8 cellular contexts compared by ENCODE assay signal in the genomic region with DNA sequence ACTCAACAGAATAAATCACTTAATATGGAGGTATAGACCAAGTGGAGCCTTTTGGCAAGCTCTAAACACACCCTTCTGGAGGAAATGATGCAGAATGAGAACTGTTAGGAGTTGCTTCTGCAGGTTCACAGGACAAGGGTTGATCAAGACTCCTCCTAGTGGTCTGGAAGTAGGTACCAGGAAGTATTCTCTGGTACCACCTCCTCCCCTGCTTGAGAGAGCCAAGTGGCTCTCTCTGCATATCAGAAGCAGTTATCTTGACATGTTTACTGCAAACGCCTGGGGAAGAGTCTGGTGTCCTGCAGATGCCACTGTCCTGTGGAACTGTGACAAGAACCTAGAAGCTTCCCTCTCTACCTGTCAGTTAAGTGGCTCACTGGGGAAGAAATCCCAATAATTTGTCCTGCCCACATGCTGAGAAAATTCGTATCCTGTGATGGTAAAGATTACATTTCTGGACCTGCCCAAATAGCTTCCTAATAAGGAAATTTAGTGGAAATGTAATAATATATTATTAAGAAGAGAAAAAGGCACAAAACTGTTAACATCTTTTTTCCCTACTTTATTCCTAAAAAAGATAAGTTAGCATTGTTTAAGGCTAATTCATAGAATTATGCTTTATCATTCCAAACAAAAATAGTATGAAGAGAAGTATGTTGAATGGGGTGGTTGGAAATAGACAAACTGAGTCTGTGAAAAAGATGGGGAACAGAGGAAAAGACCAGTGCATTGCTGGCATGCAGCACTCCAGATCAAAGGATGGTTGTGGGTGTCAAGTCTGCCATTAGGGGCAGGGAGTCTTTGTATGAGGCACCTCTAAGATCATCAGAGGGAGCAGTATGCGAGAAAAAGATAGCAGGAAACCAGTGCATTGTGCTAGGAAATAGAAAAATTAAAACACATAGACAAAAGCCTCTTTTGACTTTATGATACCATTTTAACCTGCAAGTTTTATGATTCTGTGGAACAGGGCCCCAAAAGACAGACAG.
DNase-seq lines count a peak whose midpoint lies in the region; ATAC-seq, FAIRE-seq and TF ChIP-seq lines count a peak whose summit lies in the region.

No MANE protein-coding gene starts in this region.

- H2BK5ac ChIP-seq in trophoblast cell (ENCODE audit: low read depth, low read length, poor library complexity), result no peak overlapping the region

- H3K9me3 ChIP-seq in fibroblast of lung (ENCODE audit: control insufficient read depth, insufficient read depth, low read depth, low read length) (no peaks in the 10 kb centered on the region), trophoblast cell (ENCODE audit: insufficient read depth, low read depth, low read length) (no peaks in the 10 kb centered on the region), aorta (ENCODE audit: control insufficient read depth, low read length) (no peaks in the 10 kb centered on the region)

- H3K4me3 ChIP-seq in WI38 (ENCODE audit: low read depth, low read length), result no peak overlapping the region
- no peak overlapping the region for H3K4me3 ChIP-seq in fibroblast of lung (replicated peaks in 1 of 4; ENCODE audit: control extremely low read depth in 1 of 4, insufficient read depth in 1 of 4, low read depth in 3 of 4, low read length in 4 of 4)
- H3K4me3 ChIP-seq in trophoblast cell (ENCODE audit: low read depth, low read length), result no peak overlapping the region
- H3K4me3 ChIP-seq in aorta (ENCODE audit: low read length in 2 of 2), result no peak overlapping the region

- intact Hi-C loops in aorta (cut with DNase I), result no loop called here

- H4K8ac ChIP-seq in trophoblast cell (ENCODE audit: low read depth, low read length), result no peak overlapping the region

- no peak overlapping the region for H3K4ac ChIP-seq in trophoblast cell (ENCODE audit: low read depth, low read length)

- no peak overlapping the region for H2AK5ac ChIP-seq in trophoblast cell (ENCODE audit: low read length)

- no peak for FAIRE-seq in D721Med (lab: Jason Lieb, UNC)

- no peaks in the 10 kb centered on the region for H4K20me1 ChIP-seq in fibroblast of lung (ENCODE audit: control insufficient read depth, extremely low read depth, insufficient read depth, low read length)

- ATAC-seq in GM19023 (IDR thresholded peaks at IDR 0.05; ENCODE audit: unreplicated experiment) (peak; percentile 60), HG03066 (IDR thresholded peaks at IDR 0.05; ENCODE audit: low read depth, unreplicated experiment) (peak; percentile 49), aorta (ENCODE audit: low FRiP score) (no peak)

- H3K4me2 ChIP-seq in fibroblast of lung (ENCODE audit: extremely low read depth, insufficient read depth, low read length), result no peak overlapping the region
- no peak overlapping the region for H3K4me2 ChIP-seq in trophoblast cell (ENCODE audit: low read length)

- DNase-seq in D721Med (ENCODE audit: insufficient read length, low spot score) (no peak), NCI-H2227 (lab: John Stamatoyannopoulos, UW; ENCODE audit: unreplicated experiment) (peak; percentile 21), fibroblast of lung (ENCODE audit: low read depth in 2 of 2) (peak; percentile 45 to 52), trophoblast cell (peak; percentile 43 to 77), aorta (no peak)

- H2BK12ac ChIP-seq in trophoblast cell (ENCODE audit: low read length), result no peak overlapping the region

- TF ChIP-seq CTCF in D721Med (IDR thresholded peaks at IDR 0.05; ENCODE audit: insufficient read depth, missing control alignments) (peak; percentile 44), WI38 (IDR thresholded peaks at IDR 0.05; ENCODE audit: low read depth, low read length) (peak; percentile 48), fibroblast of lung (conservative IDR thresholded peaks at IDR 0.05 in 1 of 2, IDR thresholded peaks at IDR 0.05 in 1 of 2; ENCODE audit: low read depth in 1 of 2, low read length in 2 of 2) (peak; percentile 27 to 40)

- H2BK120ac ChIP-seq in trophoblast cell (ENCODE audit: insufficient read depth, low read length, poor library complexity), result no peak overlapping the region

- WGBS in trophoblast cell (ENCODE audit: extremely low coverage, insufficient coverage, insufficient read length), result no CpG with 5 or more reads among the region's 3 CpGs
- WGBS in aorta, 2 donors, result 75% methylated on average over 3 of the region's 3 CpGs

- H3K23ac ChIP-seq in trophoblast cell (ENCODE audit: low read length), result no peak overlapping the region

- H3K27ac ChIP-seq in fibroblast of lung (ENCODE audit: insufficient read depth, low read length), result no peak overlapping the region
- H3K27ac ChIP-seq in trophoblast cell (ENCODE audit: low read depth, low read length), result no peak overlapping the region
- H3K27ac ChIP-seq in aorta (ENCODE audit: low read depth in 1 of 2, low read length in 2 of 2), result no peak overlapping the region

- H2AFZ ChIP-seq in fibroblast of lung (ENCODE audit: low read length), result no peak overlapping the region
- H2AFZ ChIP-seq in trophoblast cell (ENCODE audit: insufficient read depth, low read length, poor library complexity), result no peak overlapping the region

- H3K9ac ChIP-seq in fibroblast of lung (ENCODE audit: insufficient read depth, low read length) (no peak overlapping the region), trophoblast cell (ENCODE audit: low read length) (no peak overlapping the region)

- H3K79me2 ChIP-seq in fibroblast of lung (ENCODE audit: control insufficient read depth, insufficient read depth, low read length), result no peaks in the 10 kb centered on the region
- H3K79me2 ChIP-seq in trophoblast cell (ENCODE audit: control insufficient read depth, insufficient read depth, low read length, poor library complexity), result no peaks in the 10 kb centered on the region

- no peak overlapping the region for H4K12ac ChIP-seq in trophoblast cell (ENCODE audit: low read depth, low read length)

- no peaks in the 10 kb centered on the region for H3K27me3 ChIP-seq in fibroblast of lung (ENCODE audit: control insufficient read depth, insufficient read depth, low read length)
- no peaks in the 10 kb centered on the region for H3K27me3 ChIP-seq in trophoblast cell (ENCODE audit: insufficient read depth, low read length)
- no peaks in the 10 kb centered on the region for H3K27me3 ChIP-seq in aorta (ENCODE audit: control insufficient read depth in 1 of 2, insufficient read depth in 2 of 2, low read length in 1 of 2)

- H3K79me1 ChIP-seq in trophoblast cell (ENCODE audit: low read length), result no peaks in the 10 kb centered on the region

- no peaks in the 10 kb centered on the region for H3K36me3 ChIP-seq in fibroblast of lung (ENCODE audit: control insufficient read depth, insufficient read depth, low read length)
- peaks cover 5% of the 10 kb centered on the region in 2 experiments for H3K36me3 ChIP-seq in trophoblast cell (ENCODE audit: control insufficient read depth in 1 of 2, insufficient read depth in 2 of 2, low read length in 2 of 2)
- peaks cover 0 to under 1% of the 10 kb centered on the region in 2 donors for H3K36me3 ChIP-seq in aorta (ENCODE audit: control insufficient read depth in 1 of 2, insufficient read depth in 2 of 2, low read length in 1 of 2)

- no peak overlapping the region for H4K91ac ChIP-seq in trophoblast cell (ENCODE audit: low read depth, low read length)

- H3K18ac ChIP-seq in trophoblast cell (ENCODE audit: low read length), result no peak overlapping the region

- H3K14ac ChIP-seq in trophoblast cell (ENCODE audit: low read length), result no peak overlapping the region

- H3K4me1 ChIP-seq in fibroblast of lung (ENCODE audit: control insufficient read depth, extremely low read depth, insufficient read depth, low read length) (peaks cover 10% of the 10 kb centered on the region), trophoblast cell (ENCODE audit: control insufficient read depth in 1 of 2, insufficient read depth in 2 of 2, low read length in 2 of 2) (peaks cover 0 to 3% of the 10 kb centered on the region in 2 experiments), aorta (ENCODE audit: control insufficient read depth in 1 of 2, insufficient read depth in 2 of 2, low read length in 2 of 2) (peaks cover 2 to 3% of the 10 kb centered on the region in 2 donors)

Comparison
In these comparisons a context has a peak if more than half of its experiments do, and no peak if none do; other contexts are left out.
1. DNase-seq: peak in NCI-H2227 (single experiment), fibroblast of lung (2 of 2) and trophoblast cell (2 of 2); none in D721Med (single experiment) and aorta (0 of 2).
2. Peak in every context shown above with its lines, with median percentiles within 50 percentile points of each other: CTCF ChIP-seq.